ENCODE assay signal across 35 cellular contexts in the genomic region with DNA sequence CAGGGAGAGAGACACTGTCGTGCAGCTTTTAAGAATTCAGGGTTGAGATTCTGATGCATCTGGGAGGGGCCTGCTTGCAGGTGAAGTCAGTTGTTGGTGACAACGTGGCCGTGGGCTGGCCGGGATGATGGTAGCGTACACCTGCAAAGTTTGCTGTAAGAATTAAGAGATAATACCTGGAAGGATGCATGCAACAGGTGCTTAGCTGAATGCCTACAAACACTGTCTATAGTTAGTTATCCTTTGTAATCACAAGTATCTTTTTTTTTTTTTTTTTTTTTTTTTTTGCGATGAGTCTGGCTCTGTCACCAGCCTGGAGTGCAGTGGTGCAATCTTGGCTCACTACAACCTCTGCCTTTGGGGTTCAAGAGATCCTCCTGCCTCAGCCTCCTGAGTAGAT.
"Had no signal": no experiment of that assay in that cellular context is flagged by ENCODE, and none has a peak within 500 bp of the region (broad histone marks: within the 10 kb centered on the region; RNA-seq: fewer than 3 reads in every experiment).

No MANE protein-coding gene starts in this region.

- H3K27me3 Mint-ChIP-seq: activated B cell treated with CpG ODN at 0.5 μM for 24 hours; activated CD4-positive, alpha-beta T cell treated with anti-CD3 and anti-CD28 coated beads, Interleukin-2, amount 10 ng/mL, durations not matched to agents 24 days and 14 days had no signal

- H3K4me3 ChIP-seq: adrenal gland, body of pancreas, breast epithelium had no signal

- H3K27ac ChIP-seq: adrenal gland, body of pancreas, brain microvascular endothelial cell, breast epithelium, VCaP had no signal

- H3K4me1 ChIP-seq: adrenal gland, body of pancreas, breast epithelium had no signal

- H3K36me3 Mint-ChIP-seq: activated naive CD8-positive, alpha-beta T cell treated with anti-CD3 and anti-CD28 coated beads for 36 hours had no signal

- H3K9me3 ChIP-seq: adrenal gland, body of pancreas, breast epithelium had no signal

- DNase-seq: activated B cell treated with CpG ODN at 0.5 μM for 24 hours; activated CD4-positive, alpha-beta memory T cell treated with anti-CD3 and anti-CD28 coated beads for 36 hours; activated CD4-positive, alpha-beta T cell treated with anti-CD3 and anti-CD28 coated beads for 4 hours; activated CD4-positive, alpha-beta T cell treated with anti-CD3 and anti-CD28 coated beads, Interleukin-2, amount 10 ng/mL, durations not matched to agents 24 days and 14 days; activated CD4-positive, alpha-beta T cell treated with anti-CD3 and anti-CD28 coated beads, Interleukin-2, amount 50 U/mL, for 1 hour; activated CD4-positive, alpha-beta T cell treated with anti-CD3 and anti-CD28 coated beads, Interleukin-2, amount 50 U/mL, for 4 hours; activated CD4-positive, CD25-positive, alpha-beta regulatory T cell treated with anti-CD3 and anti-CD28 coated beads, Interleukin-2, amount 50 U/mL, for 72 hours; activated CD8-positive, alpha-beta memory T cell treated with anti-CD3 and anti-CD28 coated beads, Interleukin-2, amount 50 U/mL, for 4 hours; activated CD8-positive, alpha-beta T cell treated with anti-CD3 and anti-CD28 coated beads for 36 hours; activated gamma-delta T cell treated with Interleukin-2 at 50 U/mL for 16 hours; activated naive CD4-positive, alpha-beta T cell; activated naive CD4-positive, alpha-beta T cell treated with anti-CD3 and anti-CD28 coated beads for 36 hours; activated naive CD4-positive, alpha-beta T cell treated with anti-CD3 and anti-CD28 coated beads, Interleukin-2, amount 50 U/mL, for 16 hours; activated naive CD8-positive, alpha-beta T cell treated with anti-CD3 and anti-CD28 coated beads for 36 hours; activated T-cell treated with anti-CD3 and anti-CD28 coated beads for 4 hours; activated T-cell treated with anti-CD3 and anti-CD28 coated beads, Interleukin-2, amount 50 U/mL, for 1 hour; activated T-cell treated with anti-CD3 and anti-CD28 coated beads, Interleukin-2, amount 50 U/mL, for 4 hours; activated T-cell treated with anti-CD3 and anti-CD28 coated beads, Interleukin-2, amount 50 U/mL, for 72 hours; adrenal gland; amniotic stem cell; aorta; body of pancreas; brain microvascular endothelial cell; caudate nucleus; T-helper 1 cell; T-helper 2 cell; T-helper 9 cell had no signal

- H3K36me3 ChIP-seq: adrenal gland, brain microvascular endothelial cell, breast epithelium had no signal

- H3K4me1 Mint-ChIP-seq: activated B cell treated with CpG ODN at 0.5 μM for 24 hours; activated CD4-positive, alpha-beta T cell treated with anti-CD3 and anti-CD28 coated beads, Interleukin-2, amount 10 ng/mL, durations not matched to agents 24 days and 14 days; activated T-helper 17 cell treated with anti-CD3 and anti-CD28 coated beads, Interleukin-2, amount 50 U/mL, for 72 hours; central memory CD8-positive, alpha-beta T cell had no signal

- H3K4me3 Mint-ChIP-seq: activated B cell treated with CpG ODN at 0.5 μM for 24 hours; activated CD4-positive, alpha-beta memory T cell treated with anti-CD3 and anti-CD28 coated beads for 36 hours; activated CD4-positive, alpha-beta T cell treated with anti-CD3 and anti-CD28 coated beads, Interleukin-2, amount 10 ng/mL, durations not matched to agents 24 days and 14 days; activated CD8-positive, alpha-beta T cell treated with anti-CD3 and anti-CD28 coated beads for 36 hours; activated naive CD4-positive, alpha-beta T cell treated with anti-CD3 and anti-CD28 coated beads for 36 hours; activated naive CD8-positive, alpha-beta T cell treated with anti-CD3 and anti-CD28 coated beads for 36 hours; activated T-cell treated with anti-CD3 and anti-CD28 coated beads, Interleukin-2, amount 50 U/mL, for 4 hours; activated T-cell treated with anti-CD3 and anti-CD28 coated beads, Interleukin-2, amount 50 U/mL, for 72 hours; activated T-helper 1 cell treated with anti-CD3 and anti-CD28 coated beads, Interleukin-12 subunit alpha, Interleukin-12 subunit beta, Interleukin-2, Interleukin-4 antibody, amounts not matched to agents 30 ng/mL and 10 ng/mL and 1 ng/mL, durations not matched to agents 14 hours and 24 hours and 36 hours; activated T-helper 17 cell treated with anti-CD3 and anti-CD28 coated beads, Interleukin-2, amount 50 U/mL, for 72 hours; central memory CD8-positive, alpha-beta T cell; T-helper 1 cell treated with Interleukin-12 subunit alpha and Interleukin-12 subunit beta and Interleukin-4 antibody, amounts not matched to agents 30 μg/mL and 1 μg/mL, for 36 hours; T-helper 2 cell treated with Interferon-gamma antibody and Interleukin-4, amounts not matched to agents 5 μg/mL and 100 μg/mL, for 36 hours had no signal

- ATAC-seq: activated CD8-positive, alpha-beta T cell treated with anti-CD3 and anti-CD28 coated beads for 36 hours; activated naive CD4-positive, alpha-beta T cell treated with anti-CD3 and anti-CD28 coated beads, Interleukin-2, amount 50 U/mL, for 72 hours; activated T-cell treated with anti-CD3 and anti-CD28 coated beads, Interleukin-2, amount 50 U/mL, for 4 hours; activated T-cell treated with anti-CD3 and anti-CD28 coated beads, Interleukin-2, amount 50 U/mL, for 72 hours; activated T-helper 17 cell treated with anti-CD3 and anti-CD28 coated beads, Interleukin-2, amount 50 U/mL, for 72 hours; body of pancreas had no signal

- H3K27ac Mint-ChIP-seq: activated B cell treated with CpG ODN at 0.5 μM for 24 hours; activated CD4-positive, alpha-beta memory T cell treated with anti-CD3 and anti-CD28 coated beads for 36 hours; activated CD4-positive, alpha-beta T cell treated with anti-CD3 and anti-CD28 coated beads, Interleukin-2, amount 10 ng/mL, durations not matched to agents 24 days and 14 days; activated CD8-positive, alpha-beta T cell treated with anti-CD3 and anti-CD28 coated beads for 36 hours; activated naive CD4-positive, alpha-beta T cell treated with anti-CD3 and anti-CD28 coated beads for 36 hours; activated naive CD8-positive, alpha-beta T cell treated with anti-CD3 and anti-CD28 coated beads for 36 hours; activated T-cell treated with anti-CD3 and anti-CD28 coated beads, Interleukin-2, amount 50 U/mL, for 72 hours; activated T-helper 1 cell treated with anti-CD3 and anti-CD28 coated beads, Interleukin-12 subunit alpha, Interleukin-12 subunit beta, Interleukin-2, Interleukin-4 antibody, amounts not matched to agents 30 ng/mL and 10 ng/mL and 1 ng/mL, durations not matched to agents 14 hours and 24 hours and 36 hours; activated T-helper 17 cell treated with anti-CD3 and anti-CD28 coated beads, Interleukin-2, amount 50 U/mL, for 72 hours; T-helper 1 cell treated with Interleukin-12 subunit alpha and Interleukin-12 subunit beta and Interleukin-4 antibody, amounts not matched to agents 30 μg/mL and 1 μg/mL, for 36 hours; T-helper 2 cell treated with Interferon-gamma antibody and Interleukin-4, amounts not matched to agents 5 μg/mL and 100 μg/mL, for 36 hours had no signal

- H3K27me3 ChIP-seq: body of pancreas, brain microvascular endothelial cell, breast epithelium had no signal
